In the genomic region with DNA sequence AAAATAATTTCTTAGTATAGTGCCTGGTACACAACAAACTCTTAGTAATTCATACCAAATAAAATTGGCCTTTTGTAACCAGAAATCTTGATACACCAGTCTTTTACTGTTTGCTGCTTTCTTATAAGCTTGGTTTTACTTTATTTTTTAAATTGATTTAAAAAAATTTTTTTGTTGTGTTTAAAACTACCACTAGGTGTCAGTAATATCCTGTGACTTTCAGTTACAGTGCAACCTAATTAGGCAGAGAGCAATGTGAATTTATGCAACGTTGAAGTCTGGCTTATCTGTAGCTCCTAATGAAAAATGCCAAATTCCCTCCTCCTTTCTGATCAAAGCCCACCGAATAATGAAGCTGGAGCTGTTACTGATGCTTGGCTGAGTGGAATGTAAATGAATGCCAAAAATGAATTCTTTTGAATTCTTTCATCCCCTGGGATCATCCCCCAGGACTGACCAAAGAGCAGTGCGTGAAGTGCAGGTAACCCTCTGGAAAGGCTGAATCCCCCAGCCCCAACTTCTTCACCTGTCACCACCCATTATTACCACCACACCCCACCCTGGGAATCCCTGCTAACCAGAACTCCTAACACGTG, we compare ENCODE assay signal across 1 cellular context.
TF ChIP-seq lines count a peak whose summit lies in the region.

No MANE protein-coding gene starts in this region.

TF ChIP-seq in HepG2, 621 proteins besides CTCF, POLR2A, EP300 and RAD21 (continued from another document and continues in another):
- TF ChIP-seq, protein P1, sequence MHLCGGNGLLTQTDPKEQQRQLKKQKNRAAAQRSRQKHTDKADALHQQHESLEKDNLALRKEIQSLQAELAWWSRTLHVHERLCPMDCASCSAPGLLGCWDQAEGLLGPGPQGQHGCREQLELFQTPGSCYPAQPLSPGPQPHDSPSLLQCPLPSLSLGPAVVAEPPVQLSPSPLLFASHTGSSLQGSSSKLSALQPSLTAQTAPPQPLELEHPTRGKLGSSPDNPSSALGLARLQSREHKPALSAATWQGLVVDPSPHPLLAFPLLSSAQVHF (CRISPR knock-in tag; IDR thresholded peaks at IDR 0.05), result no peak
- TF ChIP-seq, protein P2, sequence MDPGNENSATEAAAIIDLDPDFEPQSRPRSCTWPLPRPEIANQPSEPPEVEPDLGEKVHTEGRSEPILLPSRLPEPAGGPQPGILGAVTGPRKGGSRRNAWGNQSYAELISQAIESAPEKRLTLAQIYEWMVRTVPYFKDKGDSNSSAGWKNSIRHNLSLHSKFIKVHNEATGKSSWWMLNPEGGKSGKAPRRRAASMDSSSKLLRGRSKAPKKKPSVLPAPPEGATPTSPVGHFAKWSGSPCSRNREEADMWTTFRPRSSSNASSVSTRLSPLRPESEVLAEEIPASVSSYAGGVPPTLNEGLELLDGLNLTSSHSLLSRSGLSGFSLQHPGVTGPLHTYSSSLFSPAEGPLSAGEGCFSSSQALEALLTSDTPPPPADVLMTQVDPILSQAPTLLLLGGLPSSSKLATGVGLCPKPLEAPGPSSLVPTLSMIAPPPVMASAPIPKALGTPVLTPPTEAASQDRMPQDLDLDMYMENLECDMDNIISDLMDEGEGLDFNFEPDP (CRISPR knock-in tag; conservative IDR thresholded peaks at IDR 0.05), result no peak
- no peak for TF ChIP-seq ARNT2 (CRISPR knock-in tag; IDR thresholded peaks at IDR 0.05; ENCODE audit: low read depth)
- TF ChIP-seq, protein P3, sequence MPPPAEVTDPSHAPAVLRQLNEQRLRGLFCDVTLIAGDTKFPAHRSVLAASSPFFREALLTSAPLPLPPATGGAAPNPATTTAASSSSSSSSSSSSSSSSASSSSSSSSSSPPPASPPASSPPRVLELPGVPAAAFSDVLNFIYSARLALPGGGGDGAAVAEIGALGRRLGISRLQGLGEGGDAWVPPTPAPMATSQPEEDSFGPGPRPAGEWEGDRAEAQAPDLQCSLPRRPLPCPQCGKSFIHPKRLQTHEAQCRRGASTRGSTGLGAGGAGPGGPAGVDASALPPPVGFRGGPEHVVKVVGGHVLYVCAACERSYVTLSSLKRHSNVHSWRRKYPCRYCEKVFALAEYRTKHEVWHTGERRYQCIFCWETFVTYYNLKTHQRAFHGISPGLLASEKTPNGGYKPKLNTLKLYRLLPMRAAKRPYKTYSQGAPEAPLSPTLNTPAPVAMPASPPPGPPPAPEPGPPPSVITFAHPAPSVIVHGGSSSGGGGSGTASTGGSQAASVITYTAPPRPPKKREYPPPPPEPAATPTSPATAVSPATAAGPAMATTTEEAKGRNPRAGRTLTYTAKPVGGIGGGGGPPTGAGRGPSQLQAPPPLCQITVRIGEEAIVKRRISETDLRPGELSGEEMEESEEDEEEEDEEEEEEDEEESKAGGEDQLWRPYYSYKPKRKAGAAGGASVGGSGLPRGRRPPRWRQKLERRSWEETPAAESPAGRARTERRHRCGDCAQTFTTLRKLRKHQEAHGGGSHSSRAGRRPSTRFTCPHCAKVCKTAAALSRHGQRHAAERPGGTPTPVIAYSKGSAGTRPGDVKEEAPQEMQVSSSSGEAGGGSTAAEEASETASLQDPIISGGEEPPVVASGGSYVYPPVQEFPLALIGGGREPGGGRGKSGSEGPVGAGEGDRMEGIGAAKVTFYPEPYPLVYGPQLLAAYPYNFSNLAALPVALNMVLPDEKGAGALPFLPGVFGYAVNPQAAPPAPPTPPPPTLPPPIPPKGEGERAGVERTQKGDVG (CRISPR knock-in tag; IDR thresholded peaks at IDR 0.05; ENCODE audit: borderline replicate concordance), result no peak
- no peak for TF ChIP-seq ZNF354B (CRISPR knock-in tag; IDR thresholded peaks at IDR 0.05)
- TF ChIP-seq ZSCAN9 (CRISPR knock-in tag; IDR thresholded peaks at IDR 0.05; ENCODE audit: borderline replicate concordance), result peak; percentile 22; the same call in 1 of the 2 replicates
- no peak for TF ChIP-seq ZNF547 (CRISPR knock-in tag; IDR thresholded peaks at IDR 0.05)
- TF ChIP-seq EED (CRISPR knock-in tag; IDR thresholded peaks at IDR 0.05), result no peak
- TF ChIP-seq, protein P4, sequence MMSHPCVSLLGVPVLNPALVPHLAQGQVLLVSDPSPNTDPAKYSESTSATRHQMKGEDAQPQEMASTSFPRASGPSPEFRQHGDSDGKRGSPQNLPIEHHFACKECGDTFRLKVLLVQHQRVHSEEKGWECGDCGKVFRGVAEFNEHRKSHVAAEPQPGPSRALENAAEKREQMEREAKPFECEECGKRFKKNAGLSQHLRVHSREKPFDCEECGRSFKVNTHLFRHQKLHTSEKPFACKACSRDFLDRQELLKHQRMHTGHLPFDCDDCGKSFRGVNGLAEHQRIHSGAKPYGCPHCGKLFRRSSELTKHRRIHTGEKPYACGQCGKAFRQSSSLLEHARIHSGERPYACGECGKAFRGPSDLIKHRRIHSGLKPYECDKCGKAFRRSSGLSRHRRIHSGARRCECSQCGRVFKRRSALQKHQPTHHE (CRISPR knock-in tag; IDR thresholded peaks at IDR 0.05; ENCODE audit: borderline replicate concordance), result no peak
- no peak for TF ChIP-seq TBX3 (IDR thresholded peaks at IDR 0.05; ENCODE audit: borderline replicate concordance)
- no peak for TF ChIP-seq MAFF (IDR thresholded peaks at IDR 0.05; ENCODE audit: low read depth, low read length)
- TF ChIP-seq, protein P5, sequence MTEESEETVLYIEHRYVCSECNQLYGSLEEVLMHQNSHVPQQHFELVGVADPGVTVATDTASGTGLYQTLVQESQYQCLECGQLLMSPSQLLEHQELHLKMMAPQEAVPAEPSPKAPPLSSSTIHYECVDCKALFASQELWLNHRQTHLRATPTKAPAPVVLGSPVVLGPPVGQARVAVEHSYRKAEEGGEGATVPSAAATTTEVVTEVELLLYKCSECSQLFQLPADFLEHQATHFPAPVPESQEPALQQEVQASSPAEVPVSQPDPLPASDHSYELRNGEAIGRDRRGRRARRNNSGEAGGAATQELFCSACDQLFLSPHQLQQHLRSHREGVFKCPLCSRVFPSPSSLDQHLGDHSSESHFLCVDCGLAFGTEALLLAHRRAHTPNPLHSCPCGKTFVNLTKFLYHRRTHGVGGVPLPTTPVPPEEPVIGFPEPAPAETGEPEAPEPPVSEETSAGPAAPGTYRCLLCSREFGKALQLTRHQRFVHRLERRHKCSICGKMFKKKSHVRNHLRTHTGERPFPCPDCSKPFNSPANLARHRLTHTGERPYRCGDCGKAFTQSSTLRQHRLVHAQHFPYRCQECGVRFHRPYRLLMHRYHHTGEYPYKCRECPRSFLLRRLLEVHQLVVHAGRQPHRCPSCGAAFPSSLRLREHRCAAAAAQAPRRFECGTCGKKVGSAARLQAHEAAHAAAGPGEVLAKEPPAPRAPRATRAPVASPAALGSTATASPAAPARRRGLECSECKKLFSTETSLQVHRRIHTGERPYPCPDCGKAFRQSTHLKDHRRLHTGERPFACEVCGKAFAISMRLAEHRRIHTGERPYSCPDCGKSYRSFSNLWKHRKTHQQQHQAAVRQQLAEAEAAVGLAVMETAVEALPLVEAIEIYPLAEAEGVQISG (CRISPR knock-in tag; IDR thresholded peaks at IDR 0.05), result no peak
- TF ChIP-seq HNRNPLL (IDR thresholded peaks at IDR 0.05; ENCODE audit: low read depth, low read length, poor library complexity, severe bottlenecking), result no peak
- no peak for TF ChIP-seq POGZ (CRISPR knock-in tag; IDR thresholded peaks at IDR 0.05)
- TF ChIP-seq, protein P6, sequence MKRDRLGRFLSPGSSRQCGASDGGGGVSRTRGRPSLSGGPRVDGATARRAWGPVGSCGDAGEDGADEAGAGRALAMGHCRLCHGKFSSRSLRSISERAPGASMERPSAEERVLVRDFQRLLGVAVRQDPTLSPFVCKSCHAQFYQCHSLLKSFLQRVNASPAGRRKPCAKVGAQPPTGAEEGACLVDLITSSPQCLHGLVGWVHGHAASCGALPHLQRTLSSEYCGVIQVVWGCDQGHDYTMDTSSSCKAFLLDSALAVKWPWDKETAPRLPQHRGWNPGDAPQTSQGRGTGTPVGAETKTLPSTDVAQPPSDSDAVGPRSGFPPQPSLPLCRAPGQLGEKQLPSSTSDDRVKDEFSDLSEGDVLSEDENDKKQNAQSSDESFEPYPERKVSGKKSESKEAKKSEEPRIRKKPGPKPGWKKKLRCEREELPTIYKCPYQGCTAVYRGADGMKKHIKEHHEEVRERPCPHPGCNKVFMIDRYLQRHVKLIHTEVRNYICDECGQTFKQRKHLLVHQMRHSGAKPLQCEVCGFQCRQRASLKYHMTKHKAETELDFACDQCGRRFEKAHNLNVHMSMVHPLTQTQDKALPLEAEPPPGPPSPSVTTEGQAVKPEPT (CRISPR knock-in tag; IDR thresholded peaks at IDR 0.05; ENCODE audit: low read depth), result no peak
- no peak for TF ChIP-seq ZNF780A (CRISPR knock-in tag; IDR thresholded peaks at IDR 0.05)
- no peak for TF ChIP-seq HHEX (CRISPR knock-in tag; IDR thresholded peaks at IDR 0.05)
- TF ChIP-seq LCORL (IDR thresholded peaks at IDR 0.05), result no peak
- TF ChIP-seq LCORL (CRISPR knock-in tag; IDR thresholded peaks at IDR 0.05), result no peak
- no peak for TF ChIP-seq KLF12 (CRISPR knock-in tag; IDR thresholded peaks at IDR 0.05; ENCODE audit: borderline replicate concordance)
- no peak for TF ChIP-seq PCBP1 (IDR thresholded peaks at IDR 0.05; ENCODE audit: borderline replicate concordance, low read depth, low read length)
- TF ChIP-seq, protein P7, sequence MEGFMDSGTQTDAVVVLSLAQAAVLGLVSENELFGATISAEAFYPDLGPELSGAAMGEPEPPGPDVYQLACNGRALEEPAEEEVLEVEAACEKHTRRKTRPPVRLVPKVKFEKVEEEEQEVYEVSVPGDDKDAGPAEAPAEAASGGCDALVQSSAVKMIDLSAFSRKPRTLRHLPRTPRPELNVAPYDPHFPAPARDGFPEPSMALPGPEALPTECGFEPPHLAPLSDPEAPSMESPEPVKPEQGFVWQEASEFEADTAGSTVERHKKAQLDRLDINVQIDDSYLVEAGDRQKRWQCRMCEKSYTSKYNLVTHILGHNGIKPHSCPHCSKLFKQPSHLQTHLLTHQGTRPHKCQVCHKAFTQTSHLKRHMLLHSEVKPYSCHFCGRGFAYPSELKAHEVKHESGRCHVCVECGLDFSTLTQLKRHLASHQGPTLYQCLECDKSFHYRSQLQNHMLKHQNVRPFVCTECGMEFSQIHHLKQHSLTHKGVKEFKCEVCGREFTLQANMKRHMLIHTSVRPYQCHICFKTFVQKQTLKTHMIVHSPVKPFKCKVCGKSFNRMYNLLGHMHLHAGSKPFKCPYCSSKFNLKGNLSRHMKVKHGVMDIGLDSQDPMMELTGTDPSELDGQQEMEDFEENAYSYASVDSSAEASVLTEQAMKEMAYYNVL (CRISPR knock-in tag; IDR thresholded peaks at IDR 0.05; ENCODE audit: borderline replicate concordance), result no peak
- no peak for TF ChIP-seq RFX3 (CRISPR knock-in tag; IDR thresholded peaks at IDR 0.05)
- TF ChIP-seq ZNF3 (CRISPR knock-in tag; IDR thresholded peaks at IDR 0.05), result no peak
- TF ChIP-seq TEAD3 (CRISPR knock-in tag; optimal IDR thresholded peaks at IDR 0.05; ENCODE audit: borderline replicate concordance), result no peak
- no peak for TF ChIP-seq MBNL3 (CRISPR knock-in tag; conservative IDR thresholded peaks at IDR 0.05)
- no peak for TF ChIP-seq HDAC6 (IDR thresholded peaks at IDR 0.05; ENCODE audit: low read depth, low read length)
- TF ChIP-seq THAP11 (CRISPR knock-in tag; IDR thresholded peaks at IDR 0.05), result 0 out of 2 replicates have a peak, but pooled peaks have one; percentile 19
- TF ChIP-seq HNRNPH1 (optimal IDR thresholded peaks at IDR 0.05; ENCODE audit: low read depth, low read length), result no peak
- no peak for TF ChIP-seq ZZZ3 (CRISPR knock-in tag; IDR thresholded peaks at IDR 0.05; ENCODE audit: borderline replicate concordance)
- TF ChIP-seq, protein P8, sequence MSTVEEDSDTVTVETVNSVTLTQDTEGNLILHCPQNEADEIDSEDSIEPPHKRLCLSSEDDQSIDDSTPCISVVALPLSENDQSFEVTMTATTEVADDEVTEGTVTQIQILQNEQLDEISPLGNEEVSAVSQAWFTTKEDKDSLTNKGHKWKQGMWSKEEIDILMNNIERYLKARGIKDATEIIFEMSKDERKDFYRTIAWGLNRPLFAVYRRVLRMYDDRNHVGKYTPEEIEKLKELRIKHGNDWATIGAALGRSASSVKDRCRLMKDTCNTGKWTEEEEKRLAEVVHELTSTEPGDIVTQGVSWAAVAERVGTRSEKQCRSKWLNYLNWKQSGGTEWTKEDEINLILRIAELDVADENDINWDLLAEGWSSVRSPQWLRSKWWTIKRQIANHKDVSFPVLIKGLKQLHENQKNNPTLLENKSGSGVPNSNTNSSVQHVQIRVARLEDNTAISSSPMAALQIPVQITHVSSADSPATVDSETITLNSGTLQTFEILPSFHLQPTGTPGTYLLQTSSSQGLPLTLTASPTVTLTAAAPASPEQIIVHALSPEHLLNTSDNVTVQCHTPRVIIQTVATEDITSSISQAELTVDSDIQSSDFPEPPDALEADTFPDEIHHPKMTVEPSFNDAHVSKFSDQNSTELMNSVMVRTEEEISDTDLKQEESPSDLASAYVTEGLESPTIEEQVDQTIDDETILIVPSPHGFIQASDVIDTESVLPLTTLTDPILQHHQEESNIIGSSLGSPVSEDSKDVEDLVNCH (CRISPR knock-in tag; IDR thresholded peaks at IDR 0.05), result no peak
- TF ChIP-seq, protein P9, sequence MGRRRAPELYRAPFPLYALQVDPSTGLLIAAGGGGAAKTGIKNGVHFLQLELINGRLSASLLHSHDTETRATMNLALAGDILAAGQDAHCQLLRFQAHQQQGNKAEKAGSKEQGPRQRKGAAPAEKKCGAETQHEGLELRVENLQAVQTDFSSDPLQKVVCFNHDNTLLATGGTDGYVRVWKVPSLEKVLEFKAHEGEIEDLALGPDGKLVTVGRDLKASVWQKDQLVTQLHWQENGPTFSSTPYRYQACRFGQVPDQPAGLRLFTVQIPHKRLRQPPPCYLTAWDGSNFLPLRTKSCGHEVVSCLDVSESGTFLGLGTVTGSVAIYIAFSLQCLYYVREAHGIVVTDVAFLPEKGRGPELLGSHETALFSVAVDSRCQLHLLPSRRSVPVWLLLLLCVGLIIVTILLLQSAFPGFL (CRISPR knock-in tag; IDR thresholded peaks at IDR 0.05), result no peak
- TF ChIP-seq, protein P10, sequence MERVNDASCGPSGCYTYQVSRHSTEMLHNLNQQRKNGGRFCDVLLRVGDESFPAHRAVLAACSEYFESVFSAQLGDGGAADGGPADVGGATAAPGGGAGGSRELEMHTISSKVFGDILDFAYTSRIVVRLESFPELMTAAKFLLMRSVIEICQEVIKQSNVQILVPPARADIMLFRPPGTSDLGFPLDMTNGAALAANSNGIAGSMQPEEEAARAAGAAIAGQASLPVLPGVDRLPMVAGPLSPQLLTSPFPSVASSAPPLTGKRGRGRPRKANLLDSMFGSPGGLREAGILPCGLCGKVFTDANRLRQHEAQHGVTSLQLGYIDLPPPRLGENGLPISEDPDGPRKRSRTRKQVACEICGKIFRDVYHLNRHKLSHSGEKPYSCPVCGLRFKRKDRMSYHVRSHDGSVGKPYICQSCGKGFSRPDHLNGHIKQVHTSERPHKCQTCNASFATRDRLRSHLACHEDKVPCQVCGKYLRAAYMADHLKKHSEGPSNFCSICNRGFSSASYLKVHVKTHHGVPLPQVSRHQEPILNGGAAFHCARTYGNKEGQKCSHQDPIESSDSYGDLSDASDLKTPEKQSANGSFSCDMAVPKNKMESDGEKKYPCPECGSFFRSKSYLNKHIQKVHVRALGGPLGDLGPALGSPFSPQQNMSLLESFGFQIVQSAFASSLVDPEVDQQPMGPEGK (CRISPR knock-in tag; IDR thresholded peaks at IDR 0.05), result no peak
- no peak for TF ChIP-seq HDAC2 (CRISPR knock-in tag; IDR thresholded peaks at IDR 0.05)
- TF ChIP-seq ZBTB8A (CRISPR knock-in tag; IDR thresholded peaks at IDR 0.05; ENCODE audit: borderline replicate concordance, low read depth), result no peak
- TF ChIP-seq MIXL1 (CRISPR knock-in tag; IDR thresholded peaks at IDR 0.05), result peak; percentile 93
- TF ChIP-seq ZFP41 (CRISPR knock-in tag; IDR thresholded peaks at IDR 0.05; ENCODE audit: borderline replicate concordance), result no peak
- TF ChIP-seq ARHGAP35 (CRISPR knock-in tag; IDR thresholded peaks at IDR 0.05; ENCODE audit: borderline replicate concordance), result no peak
- TF ChIP-seq DPF2 (CRISPR knock-in tag; IDR thresholded peaks at IDR 0.05; ENCODE audit: borderline replicate concordance, low read depth), result no peak
- no peak for TF ChIP-seq FOXM1 (CRISPR knock-in tag; IDR thresholded peaks at IDR 0.05)
